Comparison of ENCODE assay signal across 26 cellular contexts in the genomic region with DNA sequence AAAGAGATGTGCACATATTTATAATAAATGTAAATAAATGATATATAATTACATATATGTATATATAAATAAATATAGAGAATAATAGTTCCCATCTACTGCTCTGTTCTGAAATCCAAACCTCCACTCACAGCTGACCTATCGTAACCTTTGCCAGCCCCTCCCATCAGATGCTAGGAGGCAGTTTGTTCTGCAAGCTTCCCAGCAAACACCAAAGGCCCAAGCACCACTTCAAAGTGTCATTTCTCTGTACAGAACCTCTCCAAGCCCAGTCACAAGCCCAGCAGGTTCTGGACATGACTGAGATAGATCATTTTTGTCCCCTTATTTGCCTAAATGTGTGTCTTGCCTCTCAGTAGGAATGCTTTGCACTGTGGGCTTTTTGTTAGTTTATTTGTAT.
"Had no signal": no experiment of that assay in that cellular context is flagged by ENCODE, and none has a peak within 500 bp of the region (broad histone marks: within the 10 kb centered on the region; RNA-seq: fewer than 3 reads in every experiment).

No MANE protein-coding gene starts in this region.

- H3K4me2 ChIP-seq: hepatocyte, smooth muscle cell had no signal

- ATAC-seq: effector memory CD8-positive, alpha-beta T cell; gastrocnemius medialis; left lung; lower lobe of right lung; naive thymus-derived CD8-positive, alpha-beta T cell; psoas muscle; sciatic nerve; stimulated activated naive CD8-positive, alpha-beta T cell treated with anti-CD3 and anti-CD28 coated beads, Interleukin-15, amount 100 ng/mL, for 72 hours had no signal

- H3K79me2 ChIP-seq: hepatocyte had no signal

- H3K4me1 ChIP-seq: gastrocnemius medialis, left lung, lower lobe of right lung, psoas muscle, suprapubic skin, vagina had no signal

- H3K27me3 ChIP-seq: gastrocnemius medialis, hepatocyte, left lung, ovary, suprapubic skin, vagina had no signal

- H2AFZ ChIP-seq: hepatocyte had no signal

- H3K36me3 ChIP-seq: gastrocnemius medialis, left lung, lower lobe of right lung, ovary, suprapubic skin, vagina had no signal

- H3K9me3 ChIP-seq: gastrocnemius medialis, left lung, lower lobe of right lung, ovary, psoas muscle, suprapubic skin, vagina had no signal

- H3K27ac Mint-ChIP-seq: effector memory CD8-positive, alpha-beta T cell; naive thymus-derived CD8-positive, alpha-beta T cell; nephron progenitor cell; stimulated activated naive CD8-positive, alpha-beta T cell treated with anti-CD3 and anti-CD28 coated beads, Interleukin-15, amount 100 ng/mL, for 72 hours had no signal

- H3K27me3 Mint-ChIP-seq: stimulated activated naive CD8-positive, alpha-beta T cell treated with anti-CD3 and anti-CD28 coated beads, Interleukin-15, amount 100 ng/mL, for 72 hours had no signal

- H3K27ac ChIP-seq: gastrocnemius medialis, hepatocyte, left lung, lower lobe of right lung, ovary, psoas muscle, suprapubic skin, vagina had no signal

- DNase-seq: cortex of kidney; effector memory CD8-positive, alpha-beta T cell; gastrocnemius medialis; head of caudate nucleus; kidney; left lung; lower lobe of right lung; naive thymus-derived CD8-positive, alpha-beta T cell; nephron progenitor cell; occipital lobe; ovary; posterior cingulate gyrus; psoas muscle; retina; stimulated activated CD4-positive, alpha-beta T cell treated with anti-CD3 and anti-CD28 coated beads, Interleukin-12 subunit alpha, Interleukin-12 subunit beta, amount 100 ng/mL, for 4 hours; stimulated activated CD4-positive, alpha-beta T cell treated with anti-CD3 and anti-CD28 coated beads, Interleukin-1b, Interleukin-23, amount 100 ng/mL, for 48 hours; stimulated activated CD4-positive, alpha-beta T cell treated with anti-CD3 and anti-CD28 coated beads, Interleukin-4, amount 100 ng/mL, for 1 hour; stimulated activated CD8-positive, alpha-beta memory T cell treated with anti-CD3 and anti-CD28 coated beads, Interleukin-4, amount 100 ng/mL, for 48 hours; stimulated activated naive CD4-positive, alpha-beta T cell; stimulated activated naive CD8-positive, alpha-beta T cell treated with anti-CD3 and anti-CD28 coated beads, Interleukin-15, amount 100 ng/mL, for 72 hours; trophoblast cell had no signal

- H3K4me1 Mint-ChIP-seq: stimulated activated naive CD8-positive, alpha-beta T cell treated with anti-CD3 and anti-CD28 coated beads, Interleukin-15, amount 100 ng/mL, for 72 hours had no signal

- H3K9me3 Mint-ChIP-seq: effector memory CD8-positive, alpha-beta T cell; naive thymus-derived CD8-positive, alpha-beta T cell; nephron progenitor cell; stimulated activated naive CD8-positive, alpha-beta T cell treated with anti-CD3 and anti-CD28 coated beads, Interleukin-15, amount 100 ng/mL, for 72 hours had no signal

- H3K4me3 Mint-ChIP-seq: effector memory CD8-positive, alpha-beta T cell; naive thymus-derived CD8-positive, alpha-beta T cell; nephron progenitor cell; stimulated activated naive CD8-positive, alpha-beta T cell treated with anti-CD3 and anti-CD28 coated beads, Interleukin-15, amount 100 ng/mL, for 72 hours had no signal

- H3K4me3 ChIP-seq: gastrocnemius medialis, hepatocyte, left lung, lower lobe of right lung, ovary, psoas muscle, smooth muscle cell, suprapubic skin, vagina had no signal
